ENCODE assay signal across 1 cellular context in the genomic region with DNA sequence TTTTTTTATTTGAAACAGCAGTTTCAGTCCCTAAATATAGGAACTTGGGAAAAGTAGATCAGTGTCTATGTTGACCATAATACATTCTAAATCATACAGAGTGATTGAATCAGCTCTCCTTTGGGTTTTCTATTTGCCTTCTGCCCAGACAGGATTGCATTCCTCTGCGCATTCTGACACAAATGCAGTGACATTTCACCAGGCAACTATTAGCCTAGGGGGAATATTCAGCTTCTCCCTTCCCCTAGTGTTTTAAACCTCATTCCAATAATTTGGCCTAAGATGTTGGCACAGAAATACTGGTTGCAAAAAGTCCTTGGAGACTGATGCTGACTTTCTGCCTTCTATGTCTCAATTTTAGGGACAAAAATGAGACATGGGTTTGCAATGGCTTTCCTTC.
TF ChIP-seq lines count a peak whose summit lies in the region.

No MANE protein-coding gene starts in this region.

TF ChIP-seq in GM23338, 12 proteins besides CTCF, POLR2A, EP300 and RAD21 (continued from another document):
- TF ChIP-seq, protein P1, sequence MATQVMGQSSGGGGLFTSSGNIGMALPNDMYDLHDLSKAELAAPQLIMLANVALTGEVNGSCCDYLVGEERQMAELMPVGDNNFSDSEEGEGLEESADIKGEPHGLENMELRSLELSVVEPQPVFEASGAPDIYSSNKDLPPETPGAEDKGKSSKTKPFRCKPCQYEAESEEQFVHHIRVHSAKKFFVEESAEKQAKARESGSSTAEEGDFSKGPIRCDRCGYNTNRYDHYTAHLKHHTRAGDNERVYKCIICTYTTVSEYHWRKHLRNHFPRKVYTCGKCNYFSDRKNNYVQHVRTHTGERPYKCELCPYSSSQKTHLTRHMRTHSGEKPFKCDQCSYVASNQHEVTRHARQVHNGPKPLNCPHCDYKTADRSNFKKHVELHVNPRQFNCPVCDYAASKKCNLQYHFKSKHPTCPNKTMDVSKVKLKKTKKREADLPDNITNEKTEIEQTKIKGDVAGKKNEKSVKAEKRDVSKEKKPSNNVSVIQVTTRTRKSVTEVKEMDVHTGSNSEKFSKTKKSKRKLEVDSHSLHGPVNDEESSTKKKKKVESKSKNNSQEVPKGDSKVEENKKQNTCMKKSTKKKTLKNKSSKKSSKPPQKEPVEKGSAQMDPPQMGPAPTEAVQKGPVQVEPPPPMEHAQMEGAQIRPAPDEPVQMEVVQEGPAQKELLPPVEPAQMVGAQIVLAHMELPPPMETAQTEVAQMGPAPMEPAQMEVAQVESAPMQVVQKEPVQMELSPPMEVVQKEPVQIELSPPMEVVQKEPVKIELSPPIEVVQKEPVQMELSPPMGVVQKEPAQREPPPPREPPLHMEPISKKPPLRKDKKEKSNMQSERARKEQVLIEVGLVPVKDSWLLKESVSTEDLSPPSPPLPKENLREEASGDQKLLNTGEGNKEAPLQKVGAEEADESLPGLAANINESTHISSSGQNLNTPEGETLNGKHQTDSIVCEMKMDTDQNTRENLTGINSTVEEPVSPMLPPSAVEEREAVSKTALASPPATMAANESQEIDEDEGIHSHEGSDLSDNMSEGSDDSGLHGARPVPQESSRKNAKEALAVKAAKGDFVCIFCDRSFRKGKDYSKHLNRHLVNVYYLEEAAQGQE (IDR thresholded peaks at IDR 0.05; ENCODE audit: unreplicated experiment) = no peak
- TF ChIP-seq POLR2AphosphoS5 (IDR thresholded peaks at IDR 0.05; ENCODE audit: low read depth) (no peak), JUNB (IDR thresholded peaks at IDR 0.05; ENCODE audit: unreplicated experiment) (no peak), EZH2phosphoT487 (IDR thresholded peaks at IDR 0.05; ENCODE audit: unreplicated experiment) (no peak), ZNF114 (CRISPR knock-in tag; IDR thresholded peaks at IDR 0.05) (no peak)
- TF ChIP-seq, protein P2, sequence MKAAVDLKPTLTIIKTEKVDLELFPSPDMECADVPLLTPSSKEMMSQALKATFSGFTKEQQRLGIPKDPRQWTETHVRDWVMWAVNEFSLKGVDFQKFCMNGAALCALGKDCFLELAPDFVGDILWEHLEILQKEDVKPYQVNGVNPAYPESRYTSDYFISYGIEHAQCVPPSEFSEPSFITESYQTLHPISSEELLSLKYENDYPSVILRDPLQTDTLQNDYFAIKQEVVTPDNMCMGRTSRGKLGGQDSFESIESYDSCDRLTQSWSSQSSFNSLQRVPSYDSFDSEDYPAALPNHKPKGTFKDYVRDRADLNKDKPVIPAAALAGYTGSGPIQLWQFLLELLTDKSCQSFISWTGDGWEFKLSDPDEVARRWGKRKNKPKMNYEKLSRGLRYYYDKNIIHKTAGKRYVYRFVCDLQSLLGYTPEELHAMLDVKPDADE (IDR thresholded peaks at IDR 0.05) = no peak
- TF ChIP-seq, protein P3, sequence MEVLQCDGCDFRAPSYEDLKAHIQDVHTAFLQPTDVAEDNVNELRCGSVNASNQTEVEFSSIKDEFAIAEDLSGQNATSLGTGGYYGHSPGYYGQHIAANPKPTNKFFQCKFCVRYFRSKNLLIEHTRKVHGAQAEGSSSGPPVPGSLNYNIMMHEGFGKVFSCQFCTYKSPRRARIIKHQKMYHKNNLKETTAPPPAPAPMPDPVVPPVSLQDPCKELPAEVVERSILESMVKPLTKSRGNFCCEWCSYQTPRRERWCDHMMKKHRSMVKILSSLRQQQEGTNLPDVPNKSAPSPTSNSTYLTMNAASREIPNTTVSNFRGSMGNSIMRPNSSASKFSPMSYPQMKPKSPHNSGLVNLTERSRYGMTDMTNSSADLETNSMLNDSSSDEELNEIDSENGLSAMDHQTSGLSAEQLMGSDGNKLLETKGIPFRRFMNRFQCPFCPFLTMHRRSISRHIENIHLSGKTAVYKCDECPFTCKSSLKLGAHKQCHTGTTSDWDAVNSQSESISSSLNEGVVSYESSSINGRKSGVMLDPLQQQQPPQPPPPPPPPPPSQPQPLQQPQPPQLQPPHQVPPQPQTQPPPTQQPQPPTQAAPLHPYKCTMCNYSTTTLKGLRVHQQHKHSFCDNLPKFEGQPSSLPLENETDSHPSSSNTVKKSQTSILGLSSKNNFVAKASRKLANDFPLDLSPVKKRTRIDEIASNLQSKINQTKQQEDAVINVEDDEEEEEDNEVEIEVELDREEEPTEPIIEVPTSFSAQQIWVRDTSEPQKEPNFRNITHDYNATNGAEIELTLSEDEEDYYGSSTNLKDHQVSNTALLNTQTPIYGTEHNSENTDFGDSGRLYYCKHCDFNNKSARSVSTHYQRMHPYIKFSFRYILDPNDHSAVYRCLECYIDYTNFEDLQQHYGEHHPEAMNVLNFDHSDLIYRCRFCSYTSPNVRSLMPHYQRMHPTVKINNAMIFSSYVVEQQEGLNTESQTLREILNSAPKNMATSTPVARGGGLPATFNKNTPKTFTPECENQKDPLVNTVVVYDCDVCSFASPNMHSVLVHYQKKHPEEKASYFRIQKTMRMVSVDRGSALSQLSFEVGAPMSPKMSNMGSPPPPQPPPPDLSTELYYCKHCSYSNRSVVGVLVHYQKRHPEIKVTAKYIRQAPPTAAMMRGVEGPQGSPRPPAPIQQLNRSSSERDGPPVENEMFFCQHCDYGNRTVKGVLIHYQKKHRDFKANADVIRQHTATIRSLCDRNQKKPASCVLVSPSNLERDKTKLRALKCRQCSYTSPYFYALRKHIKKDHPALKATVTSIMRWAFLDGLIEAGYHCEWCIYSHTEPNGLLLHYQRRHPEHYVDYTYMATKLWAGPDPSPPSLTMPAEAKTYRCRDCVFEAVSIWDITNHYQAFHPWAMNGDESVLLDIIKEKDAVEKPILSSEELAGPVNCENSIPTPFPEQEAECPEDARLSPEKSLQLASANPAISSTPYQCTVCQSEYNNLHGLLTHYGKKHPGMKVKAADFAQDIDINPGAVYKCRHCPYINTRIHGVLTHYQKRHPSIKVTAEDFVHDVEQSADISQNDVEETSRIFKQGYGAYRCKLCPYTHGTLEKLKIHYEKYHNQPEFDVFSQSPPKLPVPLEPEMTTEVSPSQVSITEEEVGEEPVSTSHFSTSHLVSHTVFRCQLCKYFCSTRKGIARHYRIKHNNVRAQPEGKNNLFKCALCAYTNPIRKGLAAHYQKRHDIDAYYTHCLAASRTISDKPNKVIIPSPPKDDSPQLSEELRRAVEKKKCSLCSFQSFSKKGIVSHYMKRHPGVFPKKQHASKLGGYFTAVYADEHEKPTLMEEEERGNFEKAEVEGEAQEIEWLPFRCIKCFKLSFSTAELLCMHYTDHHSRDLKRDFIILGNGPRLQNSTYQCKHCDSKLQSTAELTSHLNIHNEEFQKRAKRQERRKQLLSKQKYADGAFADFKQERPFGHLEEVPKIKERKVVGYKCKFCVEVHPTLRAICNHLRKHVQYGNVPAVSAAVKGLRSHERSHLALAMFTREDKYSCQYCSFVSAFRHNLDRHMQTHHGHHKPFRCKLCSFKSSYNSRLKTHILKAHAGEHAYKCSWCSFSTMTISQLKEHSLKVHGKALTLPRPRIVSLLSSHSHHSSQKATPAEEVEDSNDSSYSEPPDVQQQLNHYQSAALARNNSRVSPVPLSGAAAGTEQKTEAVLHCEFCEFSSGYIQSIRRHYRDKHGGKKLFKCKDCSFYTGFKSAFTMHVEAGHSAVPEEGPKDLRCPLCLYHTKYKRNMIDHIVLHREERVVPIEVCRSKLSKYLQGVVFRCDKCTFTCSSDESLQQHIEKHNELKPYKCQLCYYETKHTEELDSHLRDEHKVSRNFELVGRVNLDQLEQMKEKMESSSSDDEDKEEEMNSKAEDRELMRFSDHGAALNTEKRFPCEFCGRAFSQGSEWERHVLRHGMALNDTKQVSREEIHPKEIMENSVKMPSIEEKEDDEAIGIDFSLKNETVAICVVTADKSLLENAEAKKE (CRISPR knock-in tag; IDR thresholded peaks at IDR 0.05) = no peak
